In the genomic region with DNA sequence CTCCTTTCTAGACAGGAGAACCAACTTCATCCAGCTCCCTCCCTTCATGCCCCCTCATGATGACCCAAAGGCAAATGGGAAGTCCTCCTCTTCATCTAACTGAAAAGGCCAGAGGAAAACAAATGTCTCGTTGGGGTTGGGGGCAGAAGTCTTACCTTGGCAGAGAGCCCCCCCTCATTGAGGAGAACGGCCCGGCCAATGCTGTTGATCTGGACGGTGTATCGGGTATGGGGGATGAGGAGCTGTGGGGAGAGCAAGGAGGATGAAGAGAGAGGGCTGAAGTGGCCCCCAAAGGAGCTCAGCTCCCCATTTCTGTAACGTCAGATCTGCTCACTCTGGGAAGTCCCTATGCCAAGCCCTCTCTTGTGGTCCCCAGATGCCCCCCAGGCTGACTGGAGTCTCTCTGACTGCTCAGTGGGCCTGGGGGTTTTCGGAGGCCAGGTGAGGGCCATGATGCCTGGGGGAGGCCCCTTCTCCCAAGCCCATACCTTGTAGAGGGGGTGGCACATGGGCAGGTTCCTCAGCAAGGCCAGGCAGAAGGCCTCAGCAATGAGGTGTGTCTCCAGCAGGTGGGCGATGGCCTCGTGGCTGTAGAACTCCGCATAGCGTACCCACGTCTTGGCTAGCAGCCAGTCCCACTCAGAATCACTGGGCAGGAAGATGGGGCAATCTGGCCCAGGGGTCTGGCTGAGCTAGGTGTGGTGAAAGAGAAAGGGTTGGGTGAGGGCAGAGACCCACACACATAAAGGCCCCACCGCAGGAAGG, we compare ENCODE assay signal across 29 cellular contexts. TPM values are rescaled to one million over a fixed set of nuclear protein-coding genes. Genes with fewer than 3 reads are reported as not detected.
"Had no signal": no experiment of that assay in that cellular context is flagged by ENCODE, and none has a peak within 500 bp of the region (broad histone marks: within the 10 kb centered on the region; RNA-seq: fewer than 3 reads in every experiment).

No MANE protein-coding gene starts in this region.

- H3K4me3 Mint-ChIP-seq: dendritic cell treated with granulocyte-macrophage colony-stimulating factor and Interleukin-4, amounts not matched to agents 40 ng/mL and 50 ng/mL, for 4 days; endodermal cell; mesothelial cell of epicardium; natural killer cell treated with Interleukin-12 subunit alpha and Interleukin-12 subunit beta and Interleukin-15 and Interleukin-18, amount 100 ng/mL, for 72 hours; stimulated activated memory B cell treated with anti-CD40 and anti-IgM and Interleukin-4, amounts not matched to agents 10 μg/mL and 1 μg/mL and 100 μg/mL, for 72 hours had no signal

- DNase-seq: colonic mucosa; effector CD8-positive, alpha-beta T cell; endodermal cell; foreskin fibroblast; gastrocnemius medialis; head of caudate nucleus; mesenchymal stem cell; mucosa of descending colon; naive B cell; right cardiac atrium; sigmoid colon; stimulated activated CD4-positive, alpha-beta T cell treated with anti-CD3 and anti-CD28 coated beads, Interleukin-4, amount 100 ng/mL, for 4 hours; stimulated activated naive CD8-positive, alpha-beta T cell treated with anti-CD3 and anti-CD28 coated beads, Interleukin-15, Interleukin-2, amounts not matched to agents 100 U/mL and 50 U/mL, for 24 hours; substantia nigra; testis; tibial artery; upper lobe of left lung had no signal

- H3K9me3 Mint-ChIP-seq: dendritic cell treated with granulocyte-macrophage colony-stimulating factor and Interleukin-4, amounts not matched to agents 40 ng/mL and 50 ng/mL, for 4 days; mesothelial cell of epicardium; natural killer cell treated with Interleukin-12 subunit alpha and Interleukin-12 subunit beta and Interleukin-15 and Interleukin-18, amount 100 ng/mL, for 72 hours; neural crest cell; stimulated activated memory B cell treated with anti-CD40 and anti-IgM and Interleukin-4, amounts not matched to agents 10 μg/mL and 1 μg/mL and 100 μg/mL, for 72 hours had no signal

- H3K27ac Mint-ChIP-seq: dendritic cell treated with granulocyte-macrophage colony-stimulating factor and Interleukin-4, amounts not matched to agents 40 ng/mL and 50 ng/mL, for 4 days; endodermal cell; mesothelial cell of epicardium; natural killer cell treated with Interleukin-12 subunit alpha and Interleukin-12 subunit beta and Interleukin-15 and Interleukin-18, amount 100 ng/mL, for 72 hours; stimulated activated memory B cell treated with anti-CD40 and anti-IgM and Interleukin-4, amounts not matched to agents 10 μg/mL and 1 μg/mL and 100 μg/mL, for 72 hours had no signal

- ATAC-seq: esophagus mucosa; gastrocnemius medialis; left lobe of liver; mucosa of descending colon; natural killer cell treated with Interleukin-12 subunit alpha and Interleukin-12 subunit beta and Interleukin-15 and Interleukin-18, amount 100 ng/mL, for 72 hours; right cardiac atrium; stimulated activated memory B cell treated with anti-CD40 and anti-IgM and Interleukin-4, amounts not matched to agents 10 μg/mL and 1 μg/mL and 100 μg/mL, for 72 hours; stimulated activated naive CD8-positive, alpha-beta T cell treated with anti-CD3 and anti-CD28 coated beads, Interleukin-15, Interleukin-2, amounts not matched to agents 100 U/mL and 50 U/mL, for 24 hours had no signal

- H3K36me3 Mint-ChIP-seq: mesothelial cell of epicardium; naive B cell; natural killer cell treated with Interleukin-12 subunit alpha and Interleukin-12 subunit beta and Interleukin-15 and Interleukin-18, amount 100 ng/mL, for 72 hours; stimulated activated memory B cell treated with anti-CD40 and anti-IgM and Interleukin-4, amounts not matched to agents 10 μg/mL and 1 μg/mL and 100 μg/mL, for 72 hours had no signal

RNA-seq across cellular contexts. Expression of a gene that starts 10.8 kb away (rescaled TPM):
- total RNA-seq: gastrocnemius medialis, glomerular endothelial cell, left lobe of liver, liver, lung microvascular endothelial cell, mesothelial cell of epicardium, neural crest cell, osteoblast, sigmoid colon, skeletal muscle tissue, upper lobe of left lung had no signal

RNA-seq across cellular contexts. Expression of a gene that starts 37.8 kb away (rescaled TPM):
- total RNA-seq: endodermal cell; glomerular endothelial cell; lung microvascular endothelial cell; mesothelial cell of epicardium; natural killer cell treated with Interleukin-12 subunit alpha and Interleukin-12 subunit beta and Interleukin-15 and Interleukin-18, amount 100 ng/mL, for 72 hours; neural crest cell had no signal

RNA-seq across cellular contexts. Expression of a gene that starts 41.6 kb away (rescaled TPM):
- total RNA-seq: colonic mucosa; gastrocnemius medialis; glomerular endothelial cell; left lobe of liver; liver; lung microvascular endothelial cell; mucosa of descending colon; natural killer cell treated with Interleukin-12 subunit alpha and Interleukin-12 subunit beta and Interleukin-15 and Interleukin-18, amount 100 ng/mL, for 72 hours; neural crest cell; osteoblast; right cardiac atrium; sigmoid colon; skeletal muscle tissue; upper lobe of left lung had no signal

RNA-seq across cellular contexts. Expression of a gene that starts 47.2 kb away (rescaled TPM):
- total RNA-seq: colonic mucosa; gastrocnemius medialis; glomerular endothelial cell; left lobe of liver; liver; lung microvascular endothelial cell; natural killer cell treated with Interleukin-12 subunit alpha and Interleukin-12 subunit beta and Interleukin-15 and Interleukin-18, amount 100 ng/mL, for 72 hours; osteoblast; sigmoid colon had no signal
